1 cellular context compared by ENCODE assay signal in genomic region chr1:219903353-219903871, GRCh38.
TF ChIP-seq lines count a peak whose summit lies in the region.

No MANE protein-coding gene starts in this region.

TF ChIP-seq in K562, 482 proteins besides CTCF, POLR2A, EP300 and RAD21 (continued from another document and continues in another):
- TF ChIP-seq THRAP3 (IDR thresholded peaks at IDR 0.05; ENCODE audit: borderline replicate concordance) = no peak
- no peak for TF ChIP-seq MYNN (IDR thresholded peaks at IDR 0.05)
- no peak for TF ChIP-seq MYNN (CRISPR knock-in tag; IDR thresholded peaks at IDR 0.05)
- no peak for TF ChIP-seq MNT (conservative IDR thresholded peaks at IDR 0.05)
- TF ChIP-seq MCM2 (IDR thresholded peaks at IDR 0.05; ENCODE audit: low read depth) = no peak
- TF ChIP-seq GATAD2A (IDR thresholded peaks at IDR 0.05) = 0 out of 2 replicates have a peak, but pooled peaks have one; percentile 11
- TF ChIP-seq ZNF778 (CRISPR knock-in tag; IDR thresholded peaks at IDR 0.05) = no peak
- TF ChIP-seq ZNF347 (CRISPR knock-in tag; IDR thresholded peaks at IDR 0.05; ENCODE audit: low read depth) = no peak
- TF ChIP-seq CC2D1A (IDR thresholded peaks at IDR 0.05) = no peak
- TF ChIP-seq ZFX (CRISPR knock-in tag; IDR thresholded peaks at IDR 0.05) = no peak
- TF ChIP-seq NRF1 (conservative IDR thresholded peaks at IDR 0.05 in 1 of 2, IDR thresholded peaks at IDR 0.05 in 1 of 2) = no peak
- TF ChIP-seq, protein P1, sequence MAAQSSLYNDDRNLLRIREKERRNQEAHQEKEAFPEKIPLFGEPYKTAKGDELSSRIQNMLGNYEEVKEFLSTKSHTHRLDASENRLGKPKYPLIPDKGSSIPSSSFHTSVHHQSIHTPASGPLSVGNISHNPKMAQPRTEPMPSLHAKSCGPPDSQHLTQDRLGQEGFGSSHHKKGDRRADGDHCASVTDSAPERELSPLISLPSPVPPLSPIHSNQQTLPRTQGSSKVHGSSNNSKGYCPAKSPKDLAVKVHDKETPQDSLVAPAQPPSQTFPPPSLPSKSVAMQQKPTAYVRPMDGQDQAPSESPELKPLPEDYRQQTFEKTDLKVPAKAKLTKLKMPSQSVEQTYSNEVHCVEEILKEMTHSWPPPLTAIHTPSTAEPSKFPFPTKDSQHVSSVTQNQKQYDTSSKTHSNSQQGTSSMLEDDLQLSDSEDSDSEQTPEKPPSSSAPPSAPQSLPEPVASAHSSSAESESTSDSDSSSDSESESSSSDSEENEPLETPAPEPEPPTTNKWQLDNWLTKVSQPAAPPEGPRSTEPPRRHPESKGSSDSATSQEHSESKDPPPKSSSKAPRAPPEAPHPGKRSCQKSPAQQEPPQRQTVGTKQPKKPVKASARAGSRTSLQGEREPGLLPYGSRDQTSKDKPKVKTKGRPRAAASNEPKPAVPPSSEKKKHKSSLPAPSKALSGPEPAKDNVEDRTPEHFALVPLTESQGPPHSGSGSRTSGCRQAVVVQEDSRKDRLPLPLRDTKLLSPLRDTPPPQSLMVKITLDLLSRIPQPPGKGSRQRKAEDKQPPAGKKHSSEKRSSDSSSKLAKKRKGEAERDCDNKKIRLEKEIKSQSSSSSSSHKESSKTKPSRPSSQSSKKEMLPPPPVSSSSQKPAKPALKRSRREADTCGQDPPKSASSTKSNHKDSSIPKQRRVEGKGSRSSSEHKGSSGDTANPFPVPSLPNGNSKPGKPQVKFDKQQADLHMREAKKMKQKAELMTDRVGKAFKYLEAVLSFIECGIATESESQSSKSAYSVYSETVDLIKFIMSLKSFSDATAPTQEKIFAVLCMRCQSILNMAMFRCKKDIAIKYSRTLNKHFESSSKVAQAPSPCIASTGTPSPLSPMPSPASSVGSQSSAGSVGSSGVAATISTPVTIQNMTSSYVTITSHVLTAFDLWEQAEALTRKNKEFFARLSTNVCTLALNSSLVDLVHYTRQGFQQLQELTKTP (IDR thresholded peaks at IDR 0.05; ENCODE audit: low read depth in 1 of 2, partially characterized antibody in 2 of 2) = no peak
- TF ChIP-seq NUFIP1 (IDR thresholded peaks at IDR 0.05; ENCODE audit: partially characterized antibody) = no peak
- TF ChIP-seq CBX1 (IDR thresholded peaks at IDR 0.05; ENCODE audit: low read depth) = no peak
- peak; percentile 93 for TF ChIP-seq ZNF592 (IDR thresholded peaks at IDR 0.05)
- TF ChIP-seq, protein P2, sequence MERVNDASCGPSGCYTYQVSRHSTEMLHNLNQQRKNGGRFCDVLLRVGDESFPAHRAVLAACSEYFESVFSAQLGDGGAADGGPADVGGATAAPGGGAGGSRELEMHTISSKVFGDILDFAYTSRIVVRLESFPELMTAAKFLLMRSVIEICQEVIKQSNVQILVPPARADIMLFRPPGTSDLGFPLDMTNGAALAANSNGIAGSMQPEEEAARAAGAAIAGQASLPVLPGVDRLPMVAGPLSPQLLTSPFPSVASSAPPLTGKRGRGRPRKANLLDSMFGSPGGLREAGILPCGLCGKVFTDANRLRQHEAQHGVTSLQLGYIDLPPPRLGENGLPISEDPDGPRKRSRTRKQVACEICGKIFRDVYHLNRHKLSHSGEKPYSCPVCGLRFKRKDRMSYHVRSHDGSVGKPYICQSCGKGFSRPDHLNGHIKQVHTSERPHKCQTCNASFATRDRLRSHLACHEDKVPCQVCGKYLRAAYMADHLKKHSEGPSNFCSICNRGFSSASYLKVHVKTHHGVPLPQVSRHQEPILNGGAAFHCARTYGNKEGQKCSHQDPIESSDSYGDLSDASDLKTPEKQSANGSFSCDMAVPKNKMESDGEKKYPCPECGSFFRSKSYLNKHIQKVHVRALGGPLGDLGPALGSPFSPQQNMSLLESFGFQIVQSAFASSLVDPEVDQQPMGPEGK (CRISPR knock-in tag; IDR thresholded peaks at IDR 0.05; ENCODE audit: borderline replicate concordance) = no peak
- TF ChIP-seq MGA (IDR thresholded peaks at IDR 0.05) = peak; percentile 71
- TF ChIP-seq SNIP1 (IDR thresholded peaks at IDR 0.05; ENCODE audit: low read depth) = no peak
- peak; percentile 47; the same call in 1 of the 2 replicates for TF ChIP-seq PML (IDR thresholded peaks at IDR 0.05; ENCODE audit: low read length)
- no peak for TF ChIP-seq IRF2 (CRISPR knock-in tag; IDR thresholded peaks at IDR 0.05)
- no peak for TF ChIP-seq BCL6 (CRISPR knock-in tag; IDR thresholded peaks at IDR 0.05)
- no peak for TF ChIP-seq SMARCB1 (IDR thresholded peaks at IDR 0.05; ENCODE audit: insufficient read length, low read depth)
- 0 out of 2 replicates have a peak, but pooled peaks have one; percentile 33 for TF ChIP-seq DPF2 (IDR thresholded peaks at IDR 0.05)
- TF ChIP-seq L3MBTL2 (IDR thresholded peaks at IDR 0.05) = peak; percentile 64; the same call in 1 of the 2 replicates
- no peak for TF ChIP-seq BRCA1 (IDR thresholded peaks at IDR 0.05)
- TF ChIP-seq BRCA1 (CRISPR knock-in tag; IDR thresholded peaks at IDR 0.05) = no peak
- 0 out of 2 replicates have a peak, but pooled peaks have one; percentile 1 for TF ChIP-seq E2F1 (CRISPR knock-in tag; IDR thresholded peaks at IDR 0.05)
- TF ChIP-seq ZNF583 (CRISPR knock-in tag; IDR thresholded peaks at IDR 0.05) = peak; percentile 64; the same call in 1 of the 2 replicates
- no peak for TF ChIP-seq FOXJ3 (CRISPR knock-in tag; IDR thresholded peaks at IDR 0.05)
- TF ChIP-seq, protein P3, sequence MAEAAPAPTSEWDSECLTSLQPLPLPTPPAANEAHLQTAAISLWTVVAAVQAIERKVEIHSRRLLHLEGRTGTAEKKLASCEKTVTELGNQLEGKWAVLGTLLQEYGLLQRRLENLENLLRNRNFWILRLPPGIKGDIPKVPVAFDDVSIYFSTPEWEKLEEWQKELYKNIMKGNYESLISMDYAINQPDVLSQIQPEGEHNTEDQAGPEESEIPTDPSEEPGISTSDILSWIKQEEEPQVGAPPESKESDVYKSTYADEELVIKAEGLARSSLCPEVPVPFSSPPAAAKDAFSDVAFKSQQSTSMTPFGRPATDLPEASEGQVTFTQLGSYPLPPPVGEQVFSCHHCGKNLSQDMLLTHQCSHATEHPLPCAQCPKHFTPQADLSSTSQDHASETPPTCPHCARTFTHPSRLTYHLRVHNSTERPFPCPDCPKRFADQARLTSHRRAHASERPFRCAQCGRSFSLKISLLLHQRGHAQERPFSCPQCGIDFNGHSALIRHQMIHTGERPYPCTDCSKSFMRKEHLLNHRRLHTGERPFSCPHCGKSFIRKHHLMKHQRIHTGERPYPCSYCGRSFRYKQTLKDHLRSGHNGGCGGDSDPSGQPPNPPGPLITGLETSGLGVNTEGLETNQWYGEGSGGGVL (CRISPR knock-in tag; IDR thresholded peaks at IDR 0.05) = no peak
